ENCODE assay signal across 27 cellular contexts in the genomic region with DNA sequence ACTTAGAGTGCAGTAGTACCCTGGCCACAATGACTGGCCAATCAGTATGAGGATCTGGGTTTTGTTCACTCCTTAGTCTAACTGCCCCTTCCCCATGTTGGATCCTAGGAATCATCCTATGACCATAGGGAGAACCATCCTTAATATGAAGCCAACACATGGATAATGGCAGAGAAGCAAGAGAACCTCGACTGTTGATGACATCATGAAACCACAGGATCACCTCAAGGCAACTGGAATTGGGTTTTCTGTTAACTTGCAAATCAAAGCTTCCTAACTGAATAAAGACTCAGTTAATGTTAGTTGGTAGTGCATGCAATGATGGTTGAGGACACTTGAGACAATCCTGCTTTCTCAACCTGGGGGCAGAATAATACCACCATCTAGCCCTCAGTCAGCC. TPM values are rescaled to one million over a fixed set of nuclear protein-coding genes. Genes with fewer than 3 reads are reported as not detected.
"Had no signal": no experiment of that assay in that cellular context is flagged by ENCODE, and none has a peak within 500 bp of the region (broad histone marks: within the 10 kb centered on the region; RNA-seq: fewer than 3 reads in every experiment).

No MANE protein-coding gene starts in this region.

- H3K4me3 ChIP-seq: thyroid gland, upper lobe of right lung had no signal

- H3K27me3 ChIP-seq: thyroid gland, upper lobe of right lung had no signal

- ATAC-seq: activated CD4-positive, alpha-beta T cell treated with anti-CD3 and anti-CD28 coated beads for 36 hours; activated T-cell treated with anti-CD3 and anti-CD28 coated beads, Interleukin-2, amount 50 U/mL, for 4 hours; upper lobe of right lung had no signal

- H3K36me3 ChIP-seq: thyroid gland, upper lobe of right lung had no signal

- H3K27ac ChIP-seq: thyroid gland, upper lobe of right lung had no signal

- H3K9me3 ChIP-seq: thyroid gland, upper lobe of right lung had no signal

- DNase-seq: activated B cell treated with CpG ODN at 0.5 μM for 24 hours; activated CD4-positive, alpha-beta T cell treated with anti-CD3 and anti-CD28 coated beads for 36 hours; activated CD4-positive, alpha-beta T cell treated with anti-CD3 and anti-CD28 coated beads, Interleukin-2, amount 50 U/mL, for 4 hours; activated CD8-positive, alpha-beta memory T cell treated with anti-CD3 and anti-CD28 coated beads, Interleukin-2, amount 50 U/mL, for 48 hours; activated naive CD4-positive, alpha-beta T cell treated with Interleukin-2 at 50 U/mL for 16 hours; activated naive CD8-positive, alpha-beta T cell treated with anti-CD3 and anti-CD28 coated beads for 36 hours; activated T-cell treated with anti-CD3 and anti-CD28 coated beads, Interleukin-2, amount 50 U/mL, for 4 hours; effector CD8-positive, alpha-beta T cell; erythroblast; hippocampal formation; occipital lobe; posterior cingulate gyrus; retina; stimulated activated CD4-positive, alpha-beta T cell treated with anti-CD3 and anti-CD28 coated beads, Interleukin-2, amount 100 ng/mL, for 48 hours; stimulated activated naive CD4-positive, alpha-beta T cell; T1000; thyroid gland; upper lobe of right lung had no signal

RNA-seq across cellular contexts. Expression of gene DYDC2, which starts 48.5 kb away (rescaled TPM):
- total RNA-seq: activated B cell treated with CpG ODN at 0.5 μM for 24 hours; activated CD8-positive, alpha-beta memory T cell treated with anti-CD3 and anti-CD28 coated beads for 36 hours; activated T-cell treated with anti-CD3 and anti-CD28 coated beads, Interleukin-2, amount 50 U/mL, for 4 hours; activated T-helper 2 cell treated with anti-CD3 and anti-CD28 coated beads, Interferon-gamma antibody, Interleukin-2, Interleukin-4, amounts not matched to agents 10 μg/mL and 5 μg/mL and 100 μg/mL, durations not matched to agents 14 hours and 24 hours and 36 hours; chondrocyte; fibroblast of lung; glomerular endothelial cell; mononuclear cell; subcutaneous adipose tissue; thyroid gland; upper lobe of right lung had no signal
- polyA plus RNA-seq: fibroblast of lung had no signal

RNA-seq across cellular contexts. Expression of gene DYDC1, which starts 48.5 kb away (rescaled TPM):
- total RNA-seq: activated B cell treated with CpG ODN at 0.5 μM for 24 hours; activated CD4-positive, alpha-beta T cell treated with anti-CD3 and anti-CD28 coated beads for 36 hours; activated CD8-positive, alpha-beta memory T cell treated with anti-CD3 and anti-CD28 coated beads for 36 hours; activated naive CD8-positive, alpha-beta T cell treated with anti-CD3 and anti-CD28 coated beads for 36 hours; activated T-cell treated with anti-CD3 and anti-CD28 coated beads, Interleukin-2, amount 50 U/mL, for 4 hours; activated T-helper 2 cell treated with anti-CD3 and anti-CD28 coated beads, Interferon-gamma antibody, Interleukin-2, Interleukin-4, amounts not matched to agents 10 μg/mL and 5 μg/mL and 100 μg/mL, durations not matched to agents 14 hours and 24 hours and 36 hours; chondrocyte; fibroblast of lung; glomerular endothelial cell; lower leg skin; mononuclear cell; neural crest cell; occipital lobe; subcutaneous adipose tissue; upper lobe of right lung had no signal
- polyA plus RNA-seq: fibroblast of lung had no signal
